In genomic region chr14:69259531-69260245, GRCh38 we compare ENCODE assay signal across 8 cellular contexts. TPM values are rescaled to one million over a fixed set of nuclear protein-coding genes. Genes with fewer than 3 reads are reported as not detected.
DNase-seq lines count a peak whose midpoint lies in the region; ATAC-seq, FAIRE-seq and TF ChIP-seq lines count a peak whose summit lies in the region.

GALNT16 (plus strand) TSS chr14:69260158; CDS start chr14:69260291, 133 bp downstream.

- H3K4me3 ChIP-seq in PC-9, result no peak within 1 kb of the TSS
- peak within 1 kb of the TSS; percentile 67 to 94 (median 78) for H3K4me3 ChIP-seq in H1 (ENCODE audit: extremely low read depth in 1 of 4, insufficient read depth in 2 of 4, low read depth in 3 of 4, low read length in 4 of 4)
- peak within 1 kb of the TSS; percentile 48 to 59 for H3K4me3 ChIP-seq in mucosa of rectum (ENCODE audit: low read length in 2 of 2)

- H4K91ac ChIP-seq in H1 (replicated peaks; ENCODE audit: insufficient read length, low read length), result peak within 1 kb of the TSS; percentile 89

- H3K23me2 ChIP-seq in H1 (ENCODE audit: low read depth, low read length), result peaks cover 21% of the 10 kb centered on the region

- CTCF ChIA-PET in activated naive CD4-positive, alpha-beta T cell treated with anti-CD3 and anti-CD28 coated beads, Interleukin-2, amount 10 ng/mL, durations not matched to agents 7 days and 5 days (lab: Charles Lee), result interaction anchor here (0.8 to 1.4 kb wide), 6 partner anchors 17 to 200 kb away, joined by 3 to 5 read pairs (median 4); no protein-coding TSS in a partner anchor
- CTCF ChIA-PET in PC-9 (lab: Charles Lee) (interaction anchor here (0.6 kb wide), 2 partner anchors 1835 to 1863 kb away, joined by 4 to 7 read pairs; no protein-coding TSS in a partner anchor), H1 (lab: Charles Lee; ENCODE audit: partially characterized antibody) (interaction anchor here (0.9 to 7.0 kb wide), 16 partner anchors 8 to 110 kb away, joined by 3 to 46 read pairs (median 5); no protein-coding TSS in a partner anchor)

- no peak within 1 kb of the TSS for H2AFZ ChIP-seq in PC-9
- peak within 1 kb of the TSS; percentile 97; the same call in 1 of the 2 replicates for H2AFZ ChIP-seq in H1 (ENCODE audit: low read length)

- H3K18ac ChIP-seq in H1 (ENCODE audit: extremely low read depth, low read length), result peak within 1 kb of the TSS; percentile 71

- H3K9me3 ChIP-seq in PC-9 (ENCODE audit: insufficient read depth, low read depth) (no peaks in the 10 kb centered on the region), H1 (ENCODE audit: insufficient read depth in 2 of 2, low read depth in 1 of 2, low read length in 1 of 2) (no peaks in the 10 kb centered on the region), mucosa of rectum (ENCODE audit: control insufficient read depth in 2 of 2, low read length in 2 of 2) (no peaks in the 10 kb centered on the region)

- no peak within 1 kb of the TSS for H4K5ac ChIP-seq in H1 (ENCODE audit: insufficient read length, low read depth, low read length)

- H3K27ac Mint-ChIP-seq in activated naive CD4-positive, alpha-beta T cell treated with anti-CD3 and anti-CD28 coated beads, Interleukin-2, amount 10 ng/mL, durations not matched to agents 7 days and 5 days, result no peak within 1 kb of the TSS

- no peaks in the 10 kb centered on the region for H3K36me3 Mint-ChIP-seq in activated naive CD4-positive, alpha-beta T cell treated with anti-CD3 and anti-CD28 coated beads, Interleukin-2, amount 10 ng/mL, durations not matched to agents 7 days and 5 days

- H3K79me2 ChIP-seq in PC-9 (ENCODE audit: low read depth), result no peaks in the 10 kb centered on the region
- H3K79me2 ChIP-seq in H1 (ENCODE audit: control insufficient read depth in 1 of 2, insufficient read depth in 2 of 2, low read length in 2 of 2), result no peaks in the 10 kb centered on the region

- peak in 1 of 2 experiments; percentile 33; a peak in 1 of 4 replicates for TF ChIP-seq RAD21 in H1 (IDR thresholded peaks at IDR 0.05 in 1 of 2, conservative IDR thresholded peaks at IDR 0.05 in 1 of 2; ENCODE audit: low read depth in 2 of 2, low read length in 2 of 2)

- no peak for TF ChIP-seq EP300 in H1 (IDR thresholded peaks at IDR 0.05; ENCODE audit: borderline replicate concordance in 1 of 2, low read depth in 2 of 2, low read length in 2 of 2)

- no peak for TF ChIP-seq POLR2A in H1 (IDR thresholded peaks at IDR 0.05; ENCODE audit: control extremely low read depth in 1 of 2, low read depth in 2 of 2, low read length in 2 of 2)

- H3K23ac ChIP-seq in H1 (ENCODE audit: insufficient read length), result no peak within 1 kb of the TSS

- H3F3A ChIP-seq in PC-9 (ENCODE audit: insufficient read depth, low read depth), result no peaks in the 10 kb centered on the region

- H3K36me3 ChIP-seq in PC-9 (ENCODE audit: low read depth) (no peaks in the 10 kb centered on the region), H1 (ENCODE audit: control insufficient read depth in 2 of 4, insufficient read depth in 4 of 4, low read length in 3 of 4) (no peaks in the 10 kb centered on the region), mucosa of rectum (ENCODE audit: control insufficient read depth in 2 of 2, insufficient read depth in 2 of 2, low read length in 2 of 2) (no peaks in the 10 kb centered on the region)

- H2BK12ac ChIP-seq in H1 (ENCODE audit: low read depth, low read length), result peak within 1 kb of the TSS; percentile 75; the same call in 1 of the 2 replicates

- DNase-seq in activated naive CD4-positive, alpha-beta T cell treated with anti-CD3 and anti-CD28 coated beads, Interleukin-2, amount 10 ng/mL, durations not matched to agents 7 days and 5 days, result no peak
- no peak for DNase-seq in activated naive CD4-positive, alpha-beta T cell (lab: John Stamatoyannopoulos, UW)
- DNase-seq in PC-9 (peak in 1 of 2 experiments; percentile 44), H1 (ENCODE audit: low read depth in 1 of 2, low spot score in 2 of 2) (peak in 1 of 2 experiments; percentile 84)

- H2AK5ac ChIP-seq in H1 (ENCODE audit: low read depth, low read length), result no peak within 1 kb of the TSS

- no peaks in the 10 kb centered on the region for H3K4me1 ChIP-seq in PC-9 (replicated peaks; ENCODE audit: insufficient read depth)
- peaks cover 5 to 13% (median 9%) of the 10 kb centered on the region in 4 experiments for H3K4me1 ChIP-seq in H1 (replicated peaks in 1 of 4; ENCODE audit: control insufficient read depth in 3 of 4, insufficient read depth in 4 of 4, low read length in 3 of 4)
- H3K4me1 ChIP-seq in mucosa of rectum (ENCODE audit: control insufficient read depth in 2 of 2, insufficient read depth in 2 of 2, low read length in 2 of 2), result peaks cover 9 to 14% of the 10 kb centered on the region in 2 donors

- peak within 1 kb of the TSS; percentile 8 to 60 (median 48); a peak in 6 of 7 replicates for H3K9ac ChIP-seq in H1 (replicated peaks in 1 of 4; ENCODE audit: extremely low read depth in 1 of 4, low read depth in 3 of 4, low read length in 3 of 4)
- H3K9ac ChIP-seq in mucosa of rectum (ENCODE audit: low read depth in 1 of 2, low read length in 2 of 2), result no peak within 1 kb of the TSS

- no peak for FAIRE-seq in H1 (lab: Jason Lieb, UNC)

- H3K79me1 ChIP-seq in H1 (ENCODE audit: low read depth, low read length), result no peaks in the 10 kb centered on the region

- H3K14ac ChIP-seq in H1 (ENCODE audit: insufficient read length), result no peak within 1 kb of the TSS

- 0 out of 2 replicates have a peak within 1 kb of the TSS, but pooled peaks have one; percentile 60 for H2BK5ac ChIP-seq in H1 (ENCODE audit: low read depth, low read length)

- H3K9me3 Mint-ChIP-seq in activated naive CD4-positive, alpha-beta T cell treated with anti-CD3 and anti-CD28 coated beads, Interleukin-2, amount 10 ng/mL, durations not matched to agents 7 days and 5 days, result no peaks in the 10 kb centered on the region

- peaks cover 95% of the 10 kb centered on the region for H3K27me3 Mint-ChIP-seq in activated naive CD4-positive, alpha-beta T cell treated with anti-CD3 and anti-CD28 coated beads, Interleukin-2, amount 10 ng/mL, durations not matched to agents 7 days and 5 days

- POLR2A ChIA-PET in PC-9 (lab: Charles Lee; ENCODE audit: unreplicated experiment), result interaction anchor here (0.5 to 0.6 kb wide), 2 partner anchors 793 to 1858 kb away, joined by 6 to 10 read pairs; no protein-coding TSS in a partner anchor
- POLR2A ChIA-PET in H1 (lab: Charles Lee; ENCODE audit: partially characterized antibody), result interaction anchor here (0.5 to 1.4 kb wide), 5 partner anchors 28 to 229 kb away, joined by 3 to 5 read pairs (median 3); partner anchors contain the start of genes ERH and SLC39A9

- no TSS peak for BruUV-seq in PC-9 (replicated peaks; lab: Mats Ljungman, UMichigan)

- peaks cover 6% of the 10 kb centered on the region for H3K4me1 Mint-ChIP-seq in activated naive CD4-positive, alpha-beta T cell treated with anti-CD3 and anti-CD28 coated beads, Interleukin-2, amount 10 ng/mL, durations not matched to agents 7 days and 5 days

- H3K9me2 ChIP-seq in PC-9 (ENCODE audit: insufficient read depth), result no peaks in the 10 kb centered on the region

- no peak within 1 kb of the TSS for H3K56ac ChIP-seq in H1 (replicated peaks; ENCODE audit: insufficient read length, low read depth, low read length)

- H3K4ac ChIP-seq in H1 (replicated peaks; ENCODE audit: insufficient read length, low read depth, low read length), result no peak within 1 kb of the TSS

- 4% methylated on average over 14 of the region's 82 CpGs; no CpG with 5 or more reads in 1 of the 2 experiments for WGBS in H1 (ENCODE audit: extremely low coverage in 1 of 2, insufficient coverage in 1 of 2, insufficient read length in 1 of 2, insufficient replicate concordance in 2 of 2, low coverage in 1 of 2, low lambda C conversion rate in 2 of 2, missing lambda C conversion rate in 1 of 2), 2 experiments

- H2BK15ac ChIP-seq in H1 (ENCODE audit: low read length), result peak within 1 kb of the TSS; percentile 61; the same call in 1 of the 2 replicates

- intact Hi-C loops in PC-9 (cut with micrococcal nuclease; ENCODE audit: unreplicated experiment), result loop anchor here (5.0 kb wide), 1 partner anchor 1883 kb away; no protein-coding TSS in a partner anchor

- ATAC-seq in GM18909 (IDR thresholded peaks at IDR 0.05; ENCODE audit: poor library complexity, unreplicated experiment), result no peak
- ATAC-seq in HG02840 (IDR thresholded peaks at IDR 0.05; ENCODE audit: low FRiP score, unreplicated experiment), result no peak
- no peak for ATAC-seq in HG02623 (IDR thresholded peaks at IDR 0.05; ENCODE audit: unreplicated experiment)

- H3K27ac ChIP-seq in PC-9 (no peak within 1 kb of the TSS), H1 (ENCODE audit: low read depth, low read length) (no peak within 1 kb of the TSS), mucosa of rectum (ENCODE audit: low read depth in 2 of 2, low read length in 2 of 2) (no peak within 1 kb of the TSS)

- H2BK120ac ChIP-seq in H1 (replicated peaks; ENCODE audit: low read depth, low read length), result no peak within 1 kb of the TSS

- no peaks in the 10 kb centered on the region for H4K20me1 ChIP-seq in PC-9 (ENCODE audit: insufficient read depth)
- peaks cover 0 to 2% of the 10 kb centered on the region in 2 experiments for H4K20me1 ChIP-seq in H1 (replicated peaks in 1 of 2; ENCODE audit: control insufficient read depth in 1 of 2, insufficient read depth in 2 of 2, low read length in 2 of 2)

- peak within 1 kb of the TSS; percentile 9 for H3K4me3 Mint-ChIP-seq in activated naive CD4-positive, alpha-beta T cell treated with anti-CD3 and anti-CD28 coated beads, Interleukin-2, amount 10 ng/mL, durations not matched to agents 7 days and 5 days

- H4K8ac ChIP-seq in H1 (ENCODE audit: extremely low read depth, insufficient read depth, low read length), result peak within 1 kb of the TSS; percentile 75

- H3K27me3 ChIP-seq in PC-9 (ENCODE audit: insufficient read depth, low read depth) (peaks cover 20% of the 10 kb centered on the region; the same call in 1 of the 2 replicates), H1 (replicated peaks in 1 of 4; ENCODE audit: control insufficient read depth in 3 of 4, extremely low read depth in 1 of 4, insufficient read depth in 3 of 4, low read length in 3 of 4) (peaks cover 13 to 57% (median 43%) of the 10 kb centered on the region in 4 experiments), mucosa of rectum (ENCODE audit: control insufficient read depth in 2 of 2, insufficient read depth in 2 of 2, low read length in 2 of 2) (peaks cover 24 to 30% of the 10 kb centered on the region in 2 donors)

- no peak for TF ChIP-seq CTCF in PC-9 (conservative IDR thresholded peaks at IDR 0.05)
- peak; percentile 25 to 84 (median 33) for TF ChIP-seq CTCF in H1 (IDR thresholded peaks at IDR 0.05; ENCODE audit: control extremely low read depth in 1 of 3, insufficient read depth in 1 of 3, low read depth in 1 of 3, low read length in 3 of 3)

- H2BK20ac ChIP-seq in H1 (ENCODE audit: low read length), result no peak within 1 kb of the TSS

- H3K4me2 ChIP-seq in PC-9, result no peak within 1 kb of the TSS
- H3K4me2 ChIP-seq in H1 (ENCODE audit: insufficient read depth in 1 of 2, low read depth in 2 of 2, low read length in 2 of 2), result peak within 1 kb of the TSS; percentile 84 to 98

RNA-seq across cellular contexts. Expression of gene GALNT16, which starts in this region (rescaled TPM):
- 16.3 and 22.8 TPM in 2 replicates for total RNA-seq in PC-9 (2021)
- 6.0 and 6.3 TPM in 2 replicates for total RNA-seq in H1 (2021; fragmentation: NEBNext Ultra II Directional; extraction: Animal tissue kit (Norgen Biotek cat#: 25700))
- 5.4 and 5.9 TPM in 2 replicates for polyA plus RNA-seq in H1 (2011; rRNA removed)
- 5.8 TPM for polyA plus RNA-seq in H1 (2011; cell fraction: cytosol; rRNA removed)
- polyA plus RNA-seq in H1 (2011; cell fraction: nucleus; rRNA removed), result 12.2 TPM
- 4.5 to 5.9 TPM (median 5.3 TPM) in 4 replicates for polyA plus RNA-seq in H1 (2012, experiment 1 of 2)
- polyA plus RNA-seq in H1 (2012, experiment 2 of 2), result 7.7 TPM
- polyA plus RNA-seq in H1 (2013, experiment 1 of 2), result 7.6 TPM
- polyA plus RNA-seq in H1 (2013, experiment 2 of 2), result 7.0 TPM
- polyA minus RNA-seq in H1 (2011; rRNA and poly(A)+ RNA removed), result 4.4 and 4.7 TPM in 2 replicates
- polyA minus RNA-seq in H1 (2011; cell fraction: cytosol; rRNA and poly(A)+ RNA removed), result 4.8 TPM
- 4.8 TPM for polyA minus RNA-seq in H1 (2011; cell fraction: nucleus; rRNA and poly(A)+ RNA removed)

Comparison
In these comparisons a context has a peak if more than half of its experiments do, and no peak if none do; other contexts are left out.
1. H3K9ac ChIP-seq: peak in H1 (4 of 4); none in mucosa of rectum (0 of 2).